ENCODE assay signal across 19 cellular contexts in genomic region chr4:116018831-116019230, GRCh38.
DNase-seq lines count a peak whose midpoint lies in the region; ATAC-seq and TF ChIP-seq lines count a peak whose summit lies in the region.
"Had no signal": no experiment of that assay in that cellular context is flagged by ENCODE, and none has a peak within 500 bp of the region (broad histone marks: within the 10 kb centered on the region; RNA-seq: fewer than 3 reads in every experiment).

No MANE protein-coding gene starts in this region.

- no peak for TF ChIP-seq CTCF in Calu3 (IDR thresholded peaks at IDR 0.05; ENCODE audit: unreplicated experiment)
- TF ChIP-seq CTCF in RWPE1 (conservative IDR thresholded peaks at IDR 0.05; ENCODE audit: low read depth) = no peak
- no peak for TF ChIP-seq CTCF in foreskin keratinocyte (conservative IDR thresholded peaks at IDR 0.05)

- peaks cover 12% of the 10 kb centered on the region for H3K4me1 ChIP-seq in foreskin keratinocyte

- H3K9me3 Mint-ChIP-seq in Calu3 (ENCODE audit: low read depth, unreplicated experiment) = peaks cover 7% of the 10 kb centered on the region

- BruUV-seq in Calu3 (replicated peaks; lab: Mats Ljungman, UMichigan) = no TSS peak

- H3K27ac Mint-ChIP-seq in Calu3 (ENCODE audit: unreplicated experiment) = peak overlapping the region; percentile 50
- H3K27ac Mint-ChIP-seq: CD8-positive, alpha-beta T cell had no signal

- no peaks in the 10 kb centered on the region for H3K27me3 Mint-ChIP-seq in Calu3 (ENCODE audit: unreplicated experiment)

- intact Hi-C loops in Calu3 (cut with micrococcal nuclease; ENCODE audit: unreplicated experiment) = no loop called here

- peaks cover 17% of the 10 kb centered on the region for H3K4me1 Mint-ChIP-seq in Calu3 (ENCODE audit: low read depth, unreplicated experiment)

- H3K36me3 Mint-ChIP-seq in Calu3 (ENCODE audit: insufficient read depth, unreplicated experiment) = peaks cover 16% of the 10 kb centered on the region
- H3K36me3 Mint-ChIP-seq: CD8-positive, alpha-beta T cell had no signal

- H3K4me3 Mint-ChIP-seq in Calu3 (ENCODE audit: low read depth, unreplicated experiment) = no peak overlapping the region
- H3K4me3 Mint-ChIP-seq: CD8-positive, alpha-beta T cell had no signal

- no peaks in the 10 kb centered on the region for H3K27me3 ChIP-seq in foreskin keratinocyte
- H3K27me3 ChIP-seq: BLaER1 treated with 17β-estradiol and CSF1 and Interleukin-3, amounts not matched to agents 10 nM and 100 nM had no signal

- peak; percentile 74 for ATAC-seq in foreskin keratinocyte
- ATAC-seq in HG03439 (IDR thresholded peaks at IDR 0.05; ENCODE audit: unreplicated experiment) = no peak
- ATAC-seq: CD8-positive, alpha-beta T cell; K562; Panc1 had no signal

- DNase-seq in Calu3 (no peak), HPDE6-E6E7 (ENCODE audit: extremely low spot score) (peak; percentile 29), RWPE1 (ENCODE audit: low spot score) (peak; percentile 5), foreskin keratinocyte (peak; percentile 39 to 77), NCI-H2081 (lab: John Stamatoyannopoulos, UW) (no peak), NCI-H1436 (lab: John Stamatoyannopoulos, UW) (no peak), NCI-H526 treated with DMSO at 0.1 percent for 48 hours (lab: John Stamatoyannopoulos, UW) (no peak)
- DNase-seq: CD8-positive, alpha-beta T cell; DMS79; NCI-H1105 treated with DMSO at 0.1 percent for 48 hours; NCI-H1694 treated with DMSO at 0.1 percent for 48 hours; NCI-H2107; NCI-H524 treated with DMSO at 0.1 percent for 48 hours; SHP77 treated with DMSO at 0.1 percent for 48 hours; SK-N-SH had no signal

- no peak overlapping the region for H3K27ac ChIP-seq in RWPE1
- H3K27ac ChIP-seq in foreskin keratinocyte = no peak overlapping the region
- H3K27ac ChIP-seq: BLaER1 treated with 17β-estradiol and CSF1 and Interleukin-3, amounts not matched to agents 10 nM and 100 nM had no signal

- POLR2A ChIA-PET in RWPE1 (lab: Yijun Ruan, JAX; ENCODE audit: low non-redundant PET) = no interaction called here

- CTCF ChIA-PET in Calu3 (lab: Charles Lee) = no interaction called here
- CTCF ChIA-PET in RWPE1 (lab: Yijun Ruan, JAX) = no interaction called here

Comparison
In these comparisons a context has a peak if more than half of its experiments do, and no peak if none do; other contexts are left out.
1. DNase-seq: peak in HPDE6-E6E7 (single experiment), RWPE1 (single experiment) and foreskin keratinocyte (2 of 2); none in Calu3 (single experiment), NCI-H2081 (0 of 2), NCI-H1436 (single experiment) and NCI-H526 treated with DMSO at 0.1 percent for 48 hours (single experiment).